ENCODE assay signal across 1 cellular context in genomic region chr20:2652724-2653510, GRCh38.
TF ChIP-seq lines count a peak whose summit lies in the region.

No MANE protein-coding gene starts in this region.

TF ChIP-seq in HepG2, 621 proteins besides CTCF, POLR2A, EP300 and RAD21 (continued from another document and continues in another):
- TF ChIP-seq STAG1 (CRISPR knock-in tag; IDR thresholded peaks at IDR 0.05) (no peak), EEA1 (CRISPR knock-in tag; IDR thresholded peaks at IDR 0.05; ENCODE audit: borderline replicate concordance) (peak; percentile 81), LCORL (IDR thresholded peaks at IDR 0.05) (no peak), LCORL (CRISPR knock-in tag; IDR thresholded peaks at IDR 0.05) (peak; percentile 43; the same call in 1 of the 2 replicates), GLMP (CRISPR knock-in tag; IDR thresholded peaks at IDR 0.05; ENCODE audit: borderline replicate concordance) (0 out of 2 replicates have a peak, but pooled peaks have one; percentile 35), ZNF567 (CRISPR knock-in tag; IDR thresholded peaks at IDR 0.05; ENCODE audit: borderline replicate concordance) (peak; percentile 85; the same call in 1 of the 2 replicates), ZNF331 (CRISPR knock-in tag; IDR thresholded peaks at IDR 0.05) (peak; percentile 8; the same call in 1 of the 2 replicates), ZSCAN9 (CRISPR knock-in tag; IDR thresholded peaks at IDR 0.05; ENCODE audit: borderline replicate concordance) (peak; percentile 21; the same call in 1 of the 2 replicates), ZNF232 (CRISPR knock-in tag; IDR thresholded peaks at IDR 0.05; ENCODE audit: borderline replicate concordance) (peak; percentile 27; the same call in 1 of the 2 replicates), TFE3 (CRISPR knock-in tag; IDR thresholded peaks at IDR 0.05) (no peak; the same call in 1 of the 2 replicates), MEIS2 (CRISPR knock-in tag; IDR thresholded peaks at IDR 0.05) (peak; percentile 38), GATAD2A (CRISPR knock-in tag; IDR thresholded peaks at IDR 0.05) (peak; percentile 12; the same call in 1 of the 2 replicates), TAF15 (IDR thresholded peaks at IDR 0.05; ENCODE audit: low read depth, low read length, poor library complexity, severe bottlenecking) (peak; percentile 13), SMAD1 (CRISPR knock-in tag; IDR thresholded peaks at IDR 0.05; ENCODE audit: borderline replicate concordance, low read depth) (0 out of 2 replicates have a peak, but pooled peaks have one; percentile 86), NR0B2 (CRISPR knock-in tag; IDR thresholded peaks at IDR 0.05) (peak; percentile 65; the same call in 1 of the 2 replicates), NPAS2 (CRISPR knock-in tag; IDR thresholded peaks at IDR 0.05; ENCODE audit: borderline replicate concordance) (no peak), ZMAT3 (CRISPR knock-in tag; conservative IDR thresholded peaks at IDR 0.05) (peak; percentile 95; the same call in 1 of the 2 replicates), NAIF1 (CRISPR knock-in tag; IDR thresholded peaks at IDR 0.05; ENCODE audit: borderline replicate concordance) (0 out of 2 replicates have a peak, but pooled peaks have one; percentile 36), ZNF343 (CRISPR knock-in tag; IDR thresholded peaks at IDR 0.05) (peak; percentile 78), ZNF160 (CRISPR knock-in tag; IDR thresholded peaks at IDR 0.05) (no peak; the same call in none of the 2 replicates), ATF7-NPFF (CRISPR knock-in tag; IDR thresholded peaks at IDR 0.05; ENCODE audit: low read depth) (no peak; the same call in none of the 2 replicates), SAFB2 (CRISPR knock-in tag; IDR thresholded peaks at IDR 0.05; ENCODE audit: borderline replicate concordance, low read depth) (peak; percentile 92), IRF9 (CRISPR knock-in tag; IDR thresholded peaks at IDR 0.05; ENCODE audit: borderline replicate concordance) (peak; percentile 92), ZNF563 (CRISPR knock-in tag; IDR thresholded peaks at IDR 0.05) (peak; percentile 85), ZSCAN31 (CRISPR knock-in tag; IDR thresholded peaks at IDR 0.05; ENCODE audit: low read depth) (peak; percentile 51; the same call in 1 of the 2 replicates), ZFAT (CRISPR knock-in tag; conservative IDR thresholded peaks at IDR 0.05) (no peak; the same call in 1 of the 2 replicates), IKZF5 (CRISPR knock-in tag; IDR thresholded peaks at IDR 0.05) (no peak), ZNF101 (CRISPR knock-in tag; IDR thresholded peaks at IDR 0.05; ENCODE audit: borderline replicate concordance, low read depth) (no peak; the same call in 1 of the 2 replicates), ZNF776 (CRISPR knock-in tag; IDR thresholded peaks at IDR 0.05) (peak; percentile 60; the same call in 1 of the 2 replicates), ZNF230 (CRISPR knock-in tag; IDR thresholded peaks at IDR 0.05) (peak; percentile 95), ZNF274 (CRISPR knock-in tag; IDR thresholded peaks at IDR 0.05) (0 out of 2 replicates have a peak, but pooled peaks have one; percentile 55), TSC22D2 (CRISPR knock-in tag; IDR thresholded peaks at IDR 0.05; ENCODE audit: borderline replicate concordance) (0 out of 2 replicates have a peak, but pooled peaks have one; percentile 19), TEAD2 (CRISPR knock-in tag; IDR thresholded peaks at IDR 0.05) (0 out of 2 replicates have a peak, but pooled peaks have one; percentile 43), E2F5 (CRISPR knock-in tag; conservative IDR thresholded peaks at IDR 0.05) (no peak), RBFOX2 (IDR thresholded peaks at IDR 0.05; ENCODE audit: low read depth, low read length) (peak; percentile 99), KLF16 (CRISPR knock-in tag; IDR thresholded peaks at IDR 0.05) (peak in 1 of 2 experiments; percentile 98; a peak in 3 of 4 replicates), ZNF414 (CRISPR knock-in tag; IDR thresholded peaks at IDR 0.05) (no peak; the same call in 1 of the 2 replicates), CBFB (CRISPR knock-in tag; IDR thresholded peaks at IDR 0.05) (0 out of 2 replicates have a peak, but pooled peaks have one; percentile 19), IRF1 (CRISPR knock-in tag; IDR thresholded peaks at IDR 0.05; ENCODE audit: low read depth) (no peak), REL (CRISPR knock-in tag; conservative IDR thresholded peaks at IDR 0.05) (peak; percentile 97; the same call in 1 of the 2 replicates), IKZF4 (CRISPR knock-in tag; IDR thresholded peaks at IDR 0.05; ENCODE audit: borderline replicate concordance, low read depth, not compliant biosample characterization) (peak; percentile 63), NFE2L2 (IDR thresholded peaks at IDR 0.05; ENCODE audit: low read length) (no peak), ZNF18 (CRISPR knock-in tag; IDR thresholded peaks at IDR 0.05; ENCODE audit: insufficient replicate concordance) (peak; percentile 86), ZNF367 (CRISPR knock-in tag; IDR thresholded peaks at IDR 0.05; ENCODE audit: borderline replicate concordance) (0 out of 2 replicates have a peak, but pooled peaks have one; percentile 12), AGO2 (optimal IDR thresholded peaks at IDR 0.05; ENCODE audit: low read depth, low read length) (peak; percentile 99), PHF21A (CRISPR knock-in tag; IDR thresholded peaks at IDR 0.05) (peak; percentile 34; the same call in 1 of the 2 replicates), ZEB1 (IDR thresholded peaks at IDR 0.05; ENCODE audit: insufficient replicate concordance, low read depth) (no peak), ZNF224 (CRISPR knock-in tag; IDR thresholded peaks at IDR 0.05) (0 out of 2 replicates have a peak, but pooled peaks have one; percentile 60), MYC (CRISPR knock-in tag; IDR thresholded peaks at IDR 0.05; ENCODE audit: borderline replicate concordance) (peak; percentile 98), ELF4 (CRISPR knock-in tag; IDR thresholded peaks at IDR 0.05; ENCODE audit: borderline replicate concordance) (no peak), ZNF180 (CRISPR knock-in tag; IDR thresholded peaks at IDR 0.05; ENCODE audit: borderline replicate concordance, low read depth) (no peak), ZIK1 (CRISPR knock-in tag; IDR thresholded peaks at IDR 0.05; ENCODE audit: borderline replicate concordance, low read depth) (peak; percentile 83; the same call in 1 of the 2 replicates), TBL1XR1 (IDR thresholded peaks at IDR 0.05; ENCODE audit: borderline replicate concordance, low read length, partially characterized antibody) (no peak), TCF12 (IDR thresholded peaks at IDR 0.05) (no peak), TCF12 (CRISPR knock-in tag; IDR thresholded peaks at IDR 0.05) (peak; percentile 32), PLSCR1 (CRISPR knock-in tag; IDR thresholded peaks at IDR 0.05; ENCODE audit: borderline replicate concordance) (0 out of 2 replicates have a peak, but pooled peaks have one; percentile 96), CREBL2 (CRISPR knock-in tag; IDR thresholded peaks at IDR 0.05; ENCODE audit: borderline replicate concordance) (peak; percentile 63; the same call in 1 of the 2 replicates), ZNF503 (CRISPR knock-in tag; IDR thresholded peaks at IDR 0.05) (no peak), PAX8 (CRISPR knock-in tag; IDR thresholded peaks at IDR 0.05; ENCODE audit: borderline replicate concordance) (peak; percentile 40; the same call in 1 of the 2 replicates)
